ENCODE assay signal across 1 cellular context in genomic region chr11:67240575-67241389, GRCh38.
TF ChIP-seq lines count a peak whose summit lies in the region.

No MANE protein-coding gene starts in this region.

TF ChIP-seq in HepG2, 621 proteins besides CTCF, POLR2A, EP300 and RAD21 (continued from another document):
- TF ChIP-seq PBX2 (CRISPR knock-in tag; IDR thresholded peaks at IDR 0.05) (no peak; the same call in 1 of the 2 replicates), SNAPC4 (CRISPR knock-in tag; IDR thresholded peaks at IDR 0.05) (0 out of 2 replicates have a peak, but pooled peaks have one; percentile 35), HNF4A (CRISPR knock-in tag; IDR thresholded peaks at IDR 0.05) (peak; percentile 43; the same call in 1 of the 2 replicates), ZNF713 (CRISPR knock-in tag; IDR thresholded peaks at IDR 0.05) (no peak), CCAR2 (optimal IDR thresholded peaks at IDR 0.05; ENCODE audit: low read depth, low read length) (no peak), PRDM15 (CRISPR knock-in tag; IDR thresholded peaks at IDR 0.05) (no peak), NAIF1 (CRISPR knock-in tag; IDR thresholded peaks at IDR 0.05; ENCODE audit: borderline replicate concordance) (no peak), FOSL1 (CRISPR knock-in tag; IDR thresholded peaks at IDR 0.05; ENCODE audit: borderline replicate concordance) (no peak), GTF3A (CRISPR knock-in tag; conservative IDR thresholded peaks at IDR 0.05) (no peak), BRD4 (CRISPR knock-in tag; IDR thresholded peaks at IDR 0.05) (no peak), ZNF616 (CRISPR knock-in tag; IDR thresholded peaks at IDR 0.05; ENCODE audit: low read depth) (no peak), ZNF350 (CRISPR knock-in tag; IDR thresholded peaks at IDR 0.05; ENCODE audit: borderline replicate concordance, low read depth) (no peak), PRPF4 (IDR thresholded peaks at IDR 0.05; ENCODE audit: low read depth, low read length, poor library complexity, severe bottlenecking) (no peak), MEF2D (CRISPR knock-in tag; IDR thresholded peaks at IDR 0.05) (no peak), ZMYM2 (CRISPR knock-in tag; IDR thresholded peaks at IDR 0.05) (no peak), RBAK (CRISPR knock-in tag; IDR thresholded peaks at IDR 0.05) (no peak)
- TF ChIP-seq, protein P1, sequence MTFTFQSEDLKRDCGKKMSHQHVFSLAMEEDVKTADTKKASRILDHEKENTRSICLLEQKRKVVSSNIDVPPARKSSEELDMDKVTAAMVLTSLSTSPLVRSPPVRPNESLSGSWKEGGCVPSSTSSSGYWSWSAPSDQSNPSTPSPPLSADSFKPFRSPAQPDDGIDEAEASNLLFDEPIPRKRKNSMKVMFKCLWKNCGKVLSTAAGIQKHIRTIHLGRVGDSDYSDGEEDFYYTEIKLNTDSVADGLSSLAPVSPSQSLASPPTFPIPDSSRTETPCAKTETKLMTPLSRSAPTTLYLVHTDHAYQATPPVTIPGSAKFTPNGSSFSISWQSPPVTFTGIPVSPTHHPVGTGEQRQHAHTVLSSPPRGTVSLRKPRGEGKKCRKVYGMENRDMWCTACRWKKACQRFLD (CRISPR knock-in tag; IDR thresholded peaks at IDR 0.05; ENCODE audit: borderline replicate concordance): no peak
- TF ChIP-seq, protein P2, sequence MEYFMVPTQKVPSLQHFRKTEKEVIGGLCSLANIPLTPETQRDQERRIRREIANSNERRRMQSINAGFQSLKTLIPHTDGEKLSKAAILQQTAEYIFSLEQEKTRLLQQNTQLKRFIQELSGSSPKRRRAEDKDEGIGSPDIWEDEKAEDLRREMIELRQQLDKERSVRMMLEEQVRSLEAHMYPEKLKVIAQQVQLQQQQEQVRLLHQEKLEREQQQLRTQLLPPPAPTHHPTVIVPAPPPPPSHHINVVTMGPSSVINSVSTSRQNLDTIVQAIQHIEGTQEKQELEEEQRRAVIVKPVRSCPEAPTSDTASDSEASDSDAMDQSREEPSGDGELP (IDR thresholded peaks at IDR 0.05; ENCODE audit: borderline replicate concordance, low read depth): peak; percentile 30; the same call in 1 of the 2 replicates
- TF ChIP-seq, protein P3, sequence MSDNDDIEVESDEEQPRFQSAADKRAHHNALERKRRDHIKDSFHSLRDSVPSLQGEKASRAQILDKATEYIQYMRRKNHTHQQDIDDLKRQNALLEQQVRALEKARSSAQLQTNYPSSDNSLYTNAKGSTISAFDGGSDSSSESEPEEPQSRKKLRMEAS (IDR thresholded peaks at IDR 0.05): peak; percentile 85
- TF ChIP-seq, protein P4, sequence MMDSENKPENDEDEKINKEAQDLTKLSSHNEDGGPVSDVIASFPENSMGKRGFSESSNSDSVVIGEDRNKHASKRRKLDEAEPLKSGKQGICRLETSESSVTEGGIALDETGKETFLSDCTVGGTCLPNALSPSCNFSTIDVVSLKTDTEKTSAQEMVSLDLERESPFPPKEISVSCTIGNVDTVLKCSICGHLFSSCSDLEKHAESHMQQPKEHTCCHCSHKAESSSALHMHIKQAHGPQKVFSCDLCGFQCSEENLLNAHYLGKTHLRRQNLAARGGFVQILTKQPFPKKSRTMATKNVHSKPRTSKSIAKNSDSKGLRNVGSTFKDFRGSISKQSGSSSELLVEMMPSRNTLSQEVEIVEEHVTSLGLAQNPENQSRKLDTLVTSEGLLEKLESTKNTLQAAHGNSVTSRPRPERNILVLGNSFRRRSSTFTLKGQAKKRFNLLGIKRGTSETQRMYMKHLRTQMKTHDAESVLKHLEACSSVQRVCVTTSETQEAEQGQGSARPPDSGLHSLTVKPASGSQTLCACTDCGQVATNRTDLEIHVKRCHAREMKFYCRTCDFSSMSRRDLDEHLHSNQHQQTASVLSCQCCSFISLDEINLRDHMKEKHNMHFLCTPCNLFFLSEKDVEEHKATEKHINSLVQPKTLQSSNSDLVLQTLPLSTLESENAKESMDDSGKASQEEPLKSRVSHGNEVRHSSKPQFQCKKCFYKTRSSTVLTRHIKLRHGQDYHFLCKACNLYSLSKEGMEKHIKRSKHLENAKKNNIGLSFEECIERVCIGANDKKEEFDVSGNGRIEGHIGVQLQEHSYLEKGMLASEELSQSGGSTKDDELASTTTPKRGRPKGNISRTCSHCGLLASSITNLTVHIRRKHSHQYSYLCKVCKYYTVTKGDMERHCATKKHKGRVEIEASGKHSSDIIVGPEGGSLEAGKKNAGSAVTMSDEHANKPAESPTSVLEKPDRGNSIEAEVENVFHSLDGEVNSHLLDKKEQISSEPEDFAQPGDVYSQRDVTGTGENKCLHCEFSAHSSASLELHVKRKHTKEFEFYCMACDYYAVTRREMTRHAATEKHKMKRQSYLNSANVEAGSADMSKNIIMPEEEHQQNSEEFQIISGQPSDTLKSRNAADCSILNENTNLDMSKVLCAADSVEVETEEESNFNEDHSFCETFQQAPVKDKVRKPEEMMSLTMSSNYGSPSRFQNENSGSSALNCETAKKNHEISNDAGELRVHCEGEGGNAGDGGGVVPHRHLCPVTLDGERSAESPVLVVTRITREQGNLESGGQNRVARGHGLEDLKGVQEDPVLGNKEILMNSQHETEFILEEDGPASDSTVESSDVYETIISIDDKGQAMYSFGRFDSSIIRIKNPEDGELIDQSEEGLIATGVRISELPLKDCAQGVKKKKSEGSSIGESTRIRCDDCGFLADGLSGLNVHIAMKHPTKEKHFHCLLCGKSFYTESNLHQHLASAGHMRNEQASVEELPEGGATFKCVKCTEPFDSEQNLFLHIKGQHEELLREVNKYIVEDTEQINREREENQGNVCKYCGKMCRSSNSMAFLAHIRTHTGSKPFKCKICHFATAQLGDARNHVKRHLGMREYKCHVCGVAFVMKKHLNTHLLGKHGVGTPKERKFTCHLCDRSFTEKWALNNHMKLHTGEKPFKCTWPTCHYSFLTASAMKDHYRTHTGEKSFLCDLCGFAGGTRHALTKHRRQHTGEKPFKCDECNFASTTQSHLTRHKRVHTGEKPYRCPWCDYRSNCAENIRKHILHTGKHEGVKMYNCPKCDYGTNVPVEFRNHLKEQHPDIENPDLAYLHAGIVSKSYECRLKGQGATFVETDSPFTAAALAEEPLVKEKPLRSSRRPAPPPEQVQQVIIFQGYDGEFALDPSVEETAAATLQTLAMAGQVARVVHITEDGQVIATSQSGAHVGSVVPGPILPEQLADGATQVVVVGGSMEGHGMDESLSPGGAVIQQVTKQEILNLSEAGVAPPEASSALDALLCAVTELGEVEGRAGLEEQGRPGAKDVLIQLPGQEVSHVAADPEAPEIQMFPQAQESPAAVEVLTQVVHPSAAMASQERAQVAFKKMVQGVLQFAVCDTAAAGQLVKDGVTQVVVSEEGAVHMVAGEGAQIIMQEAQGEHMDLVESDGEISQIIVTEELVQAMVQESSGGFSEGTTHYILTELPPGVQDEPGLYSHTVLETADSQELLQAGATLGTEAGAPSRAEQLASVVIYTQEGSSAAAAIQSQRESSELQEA (CRISPR knock-in tag; IDR thresholded peaks at IDR 0.05; ENCODE audit: not compliant biosample characterization): peak; percentile 47
